In genomic region chr6:166598441-166599138, GRCh38 we compare ENCODE assay signal across 9 cellular contexts. TPM values are rescaled to one million over a fixed set of nuclear protein-coding genes. Genes with fewer than 3 reads are reported as not detected.
DNase-seq lines count a peak whose midpoint lies in the region; ATAC-seq and TF ChIP-seq lines count a peak whose summit lies in the region.
"Had no signal": no experiment of that assay in that cellular context is flagged by ENCODE, and none has a peak within 500 bp of the region (broad histone marks: within the 10 kb centered on the region; RNA-seq: fewer than 3 reads in every experiment).

No MANE protein-coding gene starts in this region.

- no peaks in the 10 kb centered on the region for H3K27me3 ChIP-seq in endodermal cell (ENCODE audit: control insufficient read depth, insufficient read depth, low read length, poor library complexity, severe bottlenecking)
- no peaks in the 10 kb centered on the region for H3K27me3 ChIP-seq in uterus

- H3K9me3 ChIP-seq in endodermal cell (ENCODE audit: control insufficient read depth, low read length) (no peaks in the 10 kb centered on the region), mesodermal cell (ENCODE audit: control insufficient read depth, low read length) (no peaks in the 10 kb centered on the region), uterus (no peaks in the 10 kb centered on the region)

- no peaks in the 10 kb centered on the region for H3K36me3 Mint-ChIP-seq in activated CD8-positive, alpha-beta memory T cell treated with anti-CD3 and anti-CD28 coated beads, Interleukin-2, amount 10 ng/mL, durations not matched to agents 7 days and 5 days
- H3K36me3 Mint-ChIP-seq in endodermal cell (ENCODE audit: low read depth): peaks cover 12% of the 10 kb centered on the region

- DNase-seq in activated CD8-positive, alpha-beta memory T cell treated with anti-CD3 and anti-CD28 coated beads for 24 hours: peak; percentile 13
- DNase-seq in activated CD8-positive, alpha-beta memory T cell treated with anti-CD3 and anti-CD28 coated beads, Interleukin-2, amount 10 ng/mL, durations not matched to agents 7 days and 5 days: no peak
- DNase-seq in endodermal cell (peak; percentile 29), uterus (peak; percentile 46 to 74), activated T-cell treated with anti-CD3 and anti-CD28 coated beads for 4 hours (no peak), DMS153 (lab: John Stamatoyannopoulos, UW) (no peak), ecto neural progenitor cell (ENCODE audit: low spot score) (no peak)
- DNase-seq: activated CD4-positive, alpha-beta T cell treated with anti-CD3 and anti-CD28 coated beads, Interleukin-2, amount 10 ng/mL, durations not matched to agents 24 days and 14 days had no signal

- H3K4me3 Mint-ChIP-seq in activated CD8-positive, alpha-beta memory T cell treated with anti-CD3 and anti-CD28 coated beads, Interleukin-2, amount 10 ng/mL, durations not matched to agents 7 days and 5 days: no peak overlapping the region
- no peak overlapping the region for H3K4me3 Mint-ChIP-seq in endodermal cell
- H3K4me3 Mint-ChIP-seq: activated CD4-positive, alpha-beta T cell treated with anti-CD3 and anti-CD28 coated beads, Interleukin-2, amount 10 ng/mL, durations not matched to agents 24 days and 14 days had no signal

- H3K4me1 Mint-ChIP-seq in activated CD8-positive, alpha-beta memory T cell treated with anti-CD3 and anti-CD28 coated beads, Interleukin-2, amount 10 ng/mL, durations not matched to agents 7 days and 5 days: no peaks in the 10 kb centered on the region
- peaks cover 9% of the 10 kb centered on the region for H3K4me1 Mint-ChIP-seq in endodermal cell
- H3K4me1 Mint-ChIP-seq: activated CD4-positive, alpha-beta T cell treated with anti-CD3 and anti-CD28 coated beads, Interleukin-2, amount 10 ng/mL, durations not matched to agents 24 days and 14 days had no signal

- TF ChIP-seq CTCF in endodermal cell (conservative IDR thresholded peaks at IDR 0.05) (no peak), uterus (IDR thresholded peaks at IDR 0.05) (no peak)

- H3K27ac Mint-ChIP-seq in activated CD8-positive, alpha-beta memory T cell treated with anti-CD3 and anti-CD28 coated beads, Interleukin-2, amount 10 ng/mL, durations not matched to agents 7 days and 5 days: no peak overlapping the region
- no peak overlapping the region for H3K27ac Mint-ChIP-seq in endodermal cell
- H3K27ac Mint-ChIP-seq: activated CD4-positive, alpha-beta T cell treated with anti-CD3 and anti-CD28 coated beads, Interleukin-2, amount 10 ng/mL, durations not matched to agents 24 days and 14 days had no signal

- CTCF ChIA-PET in activated CD8-positive, alpha-beta memory T cell treated with anti-CD3 and anti-CD28 coated beads, Interleukin-2, amount 10 ng/mL, durations not matched to agents 7 days and 5 days (lab: Charles Lee): no interaction called here

- H3K9me3 Mint-ChIP-seq in activated CD8-positive, alpha-beta memory T cell treated with anti-CD3 and anti-CD28 coated beads, Interleukin-2, amount 10 ng/mL, durations not matched to agents 7 days and 5 days (ENCODE audit: low read depth): no peaks in the 10 kb centered on the region
- H3K9me3 Mint-ChIP-seq in endodermal cell: no peaks in the 10 kb centered on the region
- H3K9me3 Mint-ChIP-seq: activated CD4-positive, alpha-beta T cell treated with anti-CD3 and anti-CD28 coated beads, Interleukin-2, amount 10 ng/mL, durations not matched to agents 24 days and 14 days had no signal

- intact Hi-C loops in uterus (cut with DNase I; ENCODE audit: low total_unique reads): no loop called here

- no peak overlapping the region for H3K9ac ChIP-seq in endodermal cell (ENCODE audit: extremely low read depth, low read length, poor library complexity, severe bottlenecking)

- H3K27me3 Mint-ChIP-seq in activated CD8-positive, alpha-beta memory T cell treated with anti-CD3 and anti-CD28 coated beads, Interleukin-2, amount 10 ng/mL, durations not matched to agents 7 days and 5 days: no peaks in the 10 kb centered on the region
- no peaks in the 10 kb centered on the region for H3K27me3 Mint-ChIP-seq in endodermal cell (ENCODE audit: insufficient read depth)

- no peak overlapping the region for H3K4me3 ChIP-seq in endodermal cell (ENCODE audit: low read length)
- H3K4me3 ChIP-seq in mesodermal cell (ENCODE audit: extremely low read depth, insufficient read depth, low read length, poor library complexity, severe bottlenecking): no peak overlapping the region
- no peak overlapping the region for H3K4me3 ChIP-seq in uterus

- no peak for ATAC-seq in activated CD8-positive, alpha-beta memory T cell treated with anti-CD3 and anti-CD28 coated beads, Interleukin-2, amount 10 ng/mL, durations not matched to agents 7 days and 5 days

- H3K27ac ChIP-seq in endodermal cell (ENCODE audit: low read depth, low read length) (peak overlapping the region; percentile 25), mesodermal cell (ENCODE audit: low read depth, low read length, severe bottlenecking) (peak overlapping the region; percentile 91), uterus (peak overlapping the region; percentile 75 to 87)

- no peaks in the 10 kb centered on the region for H3K4me1 ChIP-seq in endodermal cell (ENCODE audit: control insufficient read depth, insufficient read depth, low read length)
- H3K4me1 ChIP-seq in mesodermal cell (ENCODE audit: control insufficient read depth, insufficient read depth, low read length, poor library complexity, severe bottlenecking): peaks cover 28% of the 10 kb centered on the region
- H3K4me1 ChIP-seq in uterus: peaks cover 0 to 6% of the 10 kb centered on the region in 2 donors

- H3K36me3 ChIP-seq in endodermal cell (ENCODE audit: control insufficient read depth, insufficient read depth, low read length): no peaks in the 10 kb centered on the region
- H3K36me3 ChIP-seq in mesodermal cell (ENCODE audit: control insufficient read depth, insufficient read depth, low read length): no peaks in the 10 kb centered on the region
- H3K36me3 ChIP-seq in uterus: no peaks in the 10 kb centered on the region

- no peak for TF ChIP-seq POLR2A in uterus (IDR thresholded peaks at IDR 0.05)

- WGBS in endodermal cell (ENCODE audit: insufficient coverage in 1 of 2, insufficient read length in 1 of 2), 2 experiments: 92 to 98% methylated on average over 9 to 11 of the region's 11 CpGs
- 75 to 76% methylated on average over 6 to 7 of the region's 11 CpGs for WGBS in mesodermal cell (ENCODE audit: insufficient coverage in 2 of 2), 2 experiments

RNA-seq across cellular contexts. Expression of gene RAMACL, which starts 12.1 kb away (rescaled TPM):
- total RNA-seq in activated CD8-positive, alpha-beta memory T cell treated with anti-CD3 and anti-CD28 coated beads, Interleukin-2, amount 10 ng/mL, durations not matched to agents 7 days and 5 days: under 1 TPM; 0.14 to 0.29 TPM
- total RNA-seq in endodermal cell (1 to 10 TPM in 1 of 2 donors, under 1 TPM in 1; 0.80 to 2.5 TPM), uterus (1 to 10 TPM in 3 of 4 donors, not detected in 1; 1.5 to 8.1 (median 1.8) TPM)
- 0.11 TPM for polyA plus RNA-seq in endodermal cell (2013, experiment 1 of 2)
- 0.33 TPM for polyA plus RNA-seq in endodermal cell (2013, experiment 2 of 2)
- 0.26 TPM for polyA plus RNA-seq in mesodermal cell (2013, experiment 1 of 2)
- not detected for polyA plus RNA-seq in mesodermal cell (2013, experiment 2 of 2)

RNA-seq across cellular contexts. Expression of gene RPS6KA2, which starts 28.5 kb away (rescaled TPM):
- total RNA-seq in activated CD8-positive, alpha-beta memory T cell treated with anti-CD3 and anti-CD28 coated beads, Interleukin-2, amount 10 ng/mL, durations not matched to agents 7 days and 5 days: 1 to 10 TPM; 4.5 to 5.4 TPM
- total RNA-seq in endodermal cell (10 to 100 TPM; 17.9 to 23.9 TPM), uterus (10 to 100 TPM; 34.0 to 78.4 (median 55.8) TPM)
- polyA plus RNA-seq in endodermal cell (2013, experiment 1 of 2): 16.7 TPM
- 16.3 TPM for polyA plus RNA-seq in endodermal cell (2013, experiment 2 of 2)
- 16.5 TPM for polyA plus RNA-seq in mesodermal cell (2013, experiment 1 of 2)
- 13.6 TPM for polyA plus RNA-seq in mesodermal cell (2013, experiment 2 of 2)

Comparison
In these comparisons a context has a peak if more than half of its experiments do, and no peak if none do; other contexts are left out.
1. DNase-seq: peak in activated CD8-positive, alpha-beta memory T cell treated with anti-CD3 and anti-CD28 coated beads for 24 hours (single experiment), endodermal cell (single experiment) and uterus (2 of 2); none in activated CD8-positive, alpha-beta memory T cell treated with anti-CD3 and anti-CD28 coated beads, Interleukin-2, amount 10 ng/mL, durations not matched to agents 7 days and 5 days (single experiment), activated T-cell treated with anti-CD3 and anti-CD28 coated beads for 4 hours (single experiment), DMS153 (single experiment) and ecto neural progenitor cell (single experiment).
2. H3K27ac ChIP-seq: peak in every context shown above with its lines; median percentile 91 in mesodermal cell; 81 in uterus; 25 in endodermal cell.